9 cellular contexts compared by ENCODE assay signal in the genomic region with DNA sequence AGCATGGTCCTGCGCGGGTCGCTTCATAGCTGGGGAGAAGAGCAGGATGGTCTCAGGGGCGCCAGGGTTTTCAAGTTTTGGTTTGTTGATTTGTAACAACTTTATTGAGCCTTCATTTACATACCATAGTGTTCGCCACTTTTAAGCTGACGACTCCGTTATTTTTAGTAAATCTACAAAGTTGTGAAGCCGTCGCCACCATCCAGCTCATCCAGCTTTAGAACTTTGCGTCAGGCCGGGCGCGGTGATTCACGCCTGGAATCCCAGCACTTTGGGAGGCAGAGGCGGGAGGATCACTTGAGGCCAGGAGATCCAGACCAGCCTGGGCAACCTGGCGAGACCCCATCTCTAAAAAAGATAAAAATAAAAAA. TPM values are rescaled to one million over a fixed set of nuclear protein-coding genes. Genes with fewer than 3 reads are reported as not detected.
DNase-seq lines count a peak whose midpoint lies in the region; ATAC-seq and TF ChIP-seq lines count a peak whose summit lies in the region.
"Had no signal": no experiment of that assay in that cellular context is flagged by ENCODE, and none has a peak within 500 bp of the region (broad histone marks: within the 10 kb centered on the region; RNA-seq: fewer than 3 reads in every experiment).

No MANE protein-coding gene starts in this region.

- TF ChIP-seq CTCF in gastrocnemius medialis (IDR thresholded peaks at IDR 0.05 in 4 of 5, conservative IDR thresholded peaks at IDR 0.05 in 1 of 5): no peak

- peak in 1 of 2 donors; percentile 5 for TF ChIP-seq POLR2A in gastrocnemius medialis (IDR thresholded peaks at IDR 0.05)

- no peaks in the 10 kb centered on the region for H3K36me3 ChIP-seq in gastrocnemius medialis

- H3K4me3 ChIP-seq in right cardiac atrium (ENCODE audit: low read length) (peak overlapping the region; percentile 48), gastrocnemius medialis (peak overlapping the region; percentile 74 to 86 (median 80))

- peak overlapping the region; percentile 98 for H3K4me3 Mint-ChIP-seq in T-helper 2 cell treated with Interferon-gamma antibody and Interleukin-4, amounts not matched to agents 5 μg/mL and 100 μg/mL, for 36 hours
- H3K4me3 Mint-ChIP-seq in activated CD8-positive, alpha-beta T cell treated with anti-CD3 and anti-CD28 coated beads, Interleukin-2, amount 10 ng/mL, durations not matched to agents 7 days and 5 days: peak overlapping the region; percentile 96

- H3K9me3 Mint-ChIP-seq in T-helper 2 cell treated with Interferon-gamma antibody and Interleukin-4, amounts not matched to agents 5 μg/mL and 100 μg/mL, for 36 hours: no peaks in the 10 kb centered on the region
- no peaks in the 10 kb centered on the region for H3K9me3 Mint-ChIP-seq in activated CD8-positive, alpha-beta T cell treated with anti-CD3 and anti-CD28 coated beads, Interleukin-2, amount 10 ng/mL, durations not matched to agents 7 days and 5 days (ENCODE audit: insufficient read depth)

- H3K9me3 ChIP-seq in right cardiac atrium (ENCODE audit: control insufficient read depth, low read length) (no peaks in the 10 kb centered on the region), gastrocnemius medialis (no peaks in the 10 kb centered on the region)

- no peaks in the 10 kb centered on the region for H3K4me1 ChIP-seq in right cardiac atrium (ENCODE audit: control insufficient read depth, insufficient read depth, low read length)
- H3K4me1 ChIP-seq in gastrocnemius medialis: peaks cover 4 to 10% of the 10 kb centered on the region in 2 donors

- H3K27me3 Mint-ChIP-seq in T-helper 2 cell treated with Interferon-gamma antibody and Interleukin-4, amounts not matched to agents 5 μg/mL and 100 μg/mL, for 36 hours (ENCODE audit: low read depth): no peaks in the 10 kb centered on the region
- no peaks in the 10 kb centered on the region for H3K27me3 Mint-ChIP-seq in activated CD8-positive, alpha-beta T cell treated with anti-CD3 and anti-CD28 coated beads, Interleukin-2, amount 10 ng/mL, durations not matched to agents 7 days and 5 days (ENCODE audit: low read depth)

- CTCF ChIA-PET in activated CD8-positive, alpha-beta T cell treated with anti-CD3 and anti-CD28 coated beads, Interleukin-2, amount 10 ng/mL, durations not matched to agents 7 days and 5 days (lab: Charles Lee): interaction anchor here (0.9 to 1.9 kb wide), 3 partner anchors 45 to 116 kb away, joined by 3 to 4 read pairs (median 4); a partner anchor contains a TSS

- ATAC-seq in activated CD8-positive, alpha-beta T cell treated with anti-CD3 and anti-CD28 coated beads, Interleukin-2, amount 10 ng/mL, durations not matched to agents 7 days and 5 days: no peak
- ATAC-seq in right cardiac atrium: peak in 1 of 2 donors; percentile 22
- peak; percentile 65 to 68 for ATAC-seq in gastrocnemius medialis
- ATAC-seq in HG03520 (IDR thresholded peaks at IDR 0.05; ENCODE audit: unreplicated experiment): no peak
- no peak for ATAC-seq in GM19463 (IDR thresholded peaks at IDR 0.05; ENCODE audit: unreplicated experiment)

- in situ Hi-C loops in gastrocnemius medialis (cut with MboI; ENCODE audit: low sequenced_read_pairs in 4 of 4): loop anchor here in 1 of 4 donors (10.0 kb wide), 1 partner anchor 62 kb away; no protein-coding TSS in a partner anchor

- H3K27ac Mint-ChIP-seq in T-helper 2 cell treated with Interferon-gamma antibody and Interleukin-4, amounts not matched to agents 5 μg/mL and 100 μg/mL, for 36 hours: peak overlapping the region; percentile 84
- H3K27ac Mint-ChIP-seq in activated CD8-positive, alpha-beta T cell treated with anti-CD3 and anti-CD28 coated beads, Interleukin-2, amount 10 ng/mL, durations not matched to agents 7 days and 5 days: peak overlapping the region; percentile 89

- no peak for DNase-seq in T-helper 2 cell treated with Interferon-gamma antibody and Interleukin-4, amounts not matched to agents 5 μg/mL and 100 μg/mL, for 36 hours (ENCODE audit: low spot score)
- DNase-seq in T-helper 2 cell (no peak), right cardiac atrium (peak in 2 of 3 donors; percentile 53 to 72), gastrocnemius medialis (peak; percentile 38 to 72)
- DNase-seq in activated CD8-positive, alpha-beta T cell treated with anti-CD3 and anti-CD28 coated beads, Interleukin-2, amount 10 ng/mL, durations not matched to agents 7 days and 5 days: no peak
- DNase-seq in effector CD4-positive, alpha-beta T cell: no peak

- H3K27ac ChIP-seq in right cardiac atrium (ENCODE audit: low read length) (peak overlapping the region; percentile 44), gastrocnemius medialis (peak overlapping the region; percentile 84 to 94 (median 88))
- H3K27ac ChIP-seq: epithelial cell of prostate had no signal

- H3K4me1 Mint-ChIP-seq in T-helper 2 cell treated with Interferon-gamma antibody and Interleukin-4, amounts not matched to agents 5 μg/mL and 100 μg/mL, for 36 hours (ENCODE audit: low read depth): peaks cover 11% of the 10 kb centered on the region
- peaks cover 9% of the 10 kb centered on the region for H3K4me1 Mint-ChIP-seq in activated CD8-positive, alpha-beta T cell treated with anti-CD3 and anti-CD28 coated beads, Interleukin-2, amount 10 ng/mL, durations not matched to agents 7 days and 5 days (ENCODE audit: low read depth)

- WGBS in right cardiac atrium: 16% methylated on average over 16 of the region's 16 CpGs

- POLR2A ChIA-PET in activated CD8-positive, alpha-beta T cell treated with anti-CD3 and anti-CD28 coated beads, Interleukin-2, amount 10 ng/mL, durations not matched to agents 7 days and 5 days (lab: Charles Lee): interaction anchor here (0.6 to 1.3 kb wide), 5 partner anchors 25 to 163 kb away, joined by 3 read pairs; a partner anchor contains a TSS

- peaks cover 8% of the 10 kb centered on the region for H3K36me3 Mint-ChIP-seq in T-helper 2 cell treated with Interferon-gamma antibody and Interleukin-4, amounts not matched to agents 5 μg/mL and 100 μg/mL, for 36 hours (ENCODE audit: low read depth)
- H3K36me3 Mint-ChIP-seq in activated CD8-positive, alpha-beta T cell treated with anti-CD3 and anti-CD28 coated beads, Interleukin-2, amount 10 ng/mL, durations not matched to agents 7 days and 5 days (ENCODE audit: low read depth): no peaks in the 10 kb centered on the region

- intact Hi-C loops in right cardiac atrium (cut with DNase I): no loop called here
- intact Hi-C loops in gastrocnemius medialis (cut with DNase I; ENCODE audit: low total_unique reads): loop anchor here (1.0 to 2.0 kb wide), 3 partner anchors 24 to 54 kb away; a partner anchor contains a TSS

- H3K27me3 ChIP-seq in right cardiac atrium (ENCODE audit: control insufficient read depth, insufficient read depth) (no peaks in the 10 kb centered on the region), gastrocnemius medialis (no peaks in the 10 kb centered on the region)

RNA-seq across cellular contexts. Expression of a gene that starts 0.4 kb away (rescaled TPM):
- 1 to 10 TPM; 3.0 to 3.1 TPM for total RNA-seq in activated CD8-positive, alpha-beta T cell treated with anti-CD3 and anti-CD28 coated beads, Interleukin-2, amount 10 ng/mL, durations not matched to agents 7 days and 5 days
- total RNA-seq in right cardiac atrium (1 to 10 TPM; 3.4 to 4.2 (median 4.0) TPM), gastrocnemius medialis (1 to 10 TPM; 4.1 to 7.1 (median 5.0) TPM)
- polyA plus RNA-seq in right cardiac atrium: 3.3 TPM

RNA-seq across cellular contexts. Expression of a gene that starts 0.6 kb away (rescaled TPM):
- total RNA-seq in activated CD8-positive, alpha-beta T cell treated with anti-CD3 and anti-CD28 coated beads, Interleukin-2, amount 10 ng/mL, durations not matched to agents 7 days and 5 days: not detected
- total RNA-seq in right cardiac atrium (not detected), gastrocnemius medialis (not detected)
- not detected for polyA plus RNA-seq in right cardiac atrium

RNA-seq across cellular contexts. Expression of a gene that starts 24.8 kb away (rescaled TPM):
- total RNA-seq in activated CD8-positive, alpha-beta T cell treated with anti-CD3 and anti-CD28 coated beads, Interleukin-2, amount 10 ng/mL, durations not matched to agents 7 days and 5 days: 10 to 100 TPM; 34.1 to 35.5 TPM
- total RNA-seq in right cardiac atrium (10 to 100 TPM; 64.6 to 88.9 (median 83.0) TPM), gastrocnemius medialis (10 to 100 TPM; 52.5 to 61.7 (median 59.7) TPM)
- 52.9 TPM for polyA plus RNA-seq in right cardiac atrium

RNA-seq across cellular contexts. Expression of a gene that starts 45.6 kb away (rescaled TPM):
- 10 to 100 TPM; 60.0 to 60.8 TPM for total RNA-seq in activated CD8-positive, alpha-beta T cell treated with anti-CD3 and anti-CD28 coated beads, Interleukin-2, amount 10 ng/mL, durations not matched to agents 7 days and 5 days
- total RNA-seq in right cardiac atrium: 10 to 100 TPM; 20.7 to 25.8 (median 20.9) TPM
- polyA plus RNA-seq in right cardiac atrium: 15.6 TPM
- 10 to 100 TPM in 2 of 4 donors, 1 to 10 TPM in 2; 7.4 to 12.1 (median 9.8) TPM for total RNA-seq in gastrocnemius medialis

Comparison
In these comparisons a context has a peak if more than half of its experiments do, and no peak if none do; other contexts are left out.
1. DNase-seq: peak in right cardiac atrium (2 of 3) and gastrocnemius medialis (2 of 2); none in T-helper 2 cell treated with Interferon-gamma antibody and Interleukin-4, amounts not matched to agents 5 μg/mL and 100 μg/mL, for 36 hours (single experiment), T-helper 2 cell (0 of 5), activated CD8-positive, alpha-beta T cell treated with anti-CD3 and anti-CD28 coated beads, Interleukin-2, amount 10 ng/mL, durations not matched to agents 7 days and 5 days (single experiment) and effector CD4-positive, alpha-beta T cell (single experiment).
2. ATAC-seq: peak in gastrocnemius medialis (2 of 2); none in activated CD8-positive, alpha-beta T cell treated with anti-CD3 and anti-CD28 coated beads, Interleukin-2, amount 10 ng/mL, durations not matched to agents 7 days and 5 days (single experiment), HG03520 (single experiment) and GM19463 (single experiment).